11 cellular contexts compared by ENCODE assay signal in the genomic region with DNA sequence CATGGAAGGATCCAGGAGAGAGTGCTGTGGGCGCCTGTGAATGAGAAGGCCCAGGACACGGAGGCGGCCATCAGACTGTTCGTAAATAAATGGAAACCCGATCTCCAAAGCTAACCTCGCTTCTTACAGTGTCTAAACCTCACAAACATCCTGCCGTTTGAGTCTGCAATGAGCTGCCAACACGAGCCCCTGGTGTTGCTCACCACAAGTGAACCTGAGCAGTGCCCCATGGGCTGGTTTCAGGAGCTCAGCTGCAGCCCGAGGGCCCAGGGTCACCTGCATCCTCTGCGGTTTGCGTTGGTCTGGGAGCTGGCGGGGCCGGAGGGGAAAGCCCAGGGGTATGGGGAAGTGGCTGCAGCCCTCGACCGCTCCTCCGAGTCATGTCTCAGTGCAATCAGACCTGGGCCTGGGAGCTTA. TPM values are rescaled to one million over a fixed set of nuclear protein-coding genes. Genes with fewer than 3 reads are reported as not detected.
DNase-seq lines count a peak whose midpoint lies in the region; ATAC-seq and TF ChIP-seq lines count a peak whose summit lies in the region.
"Had no signal": no experiment of that assay in that cellular context is flagged by ENCODE, and none has a peak within 500 bp of the region (broad histone marks: within the 10 kb centered on the region; RNA-seq: fewer than 3 reads in every experiment).

No MANE protein-coding gene starts in this region.

- no peaks in the 10 kb centered on the region for H3K27me3 ChIP-seq in HUES64 (ENCODE audit: insufficient read depth, low read length)
- H3K27me3 ChIP-seq in A673 (replicated peaks; ENCODE audit: insufficient read depth, low read depth, low read length, poor library complexity), result no peaks in the 10 kb centered on the region

- intact Hi-C loops in natural killer cell (cut with micrococcal nuclease), result no loop called here
- intact Hi-C loops in cardiac septum (cut with DNase I), result no loop called here
- intact Hi-C loops in A673 (cut with micrococcal nuclease; ENCODE audit: unreplicated experiment), result no loop called here

- H3K9ac ChIP-seq in HUES64 (ENCODE audit: low read depth, low read length), result 0 out of 2 replicates have a peak overlapping the region, but pooled peaks have one; percentile 19

- H3K4me1 ChIP-seq in HUES64 (ENCODE audit: insufficient read depth, low read length), result no peaks in the 10 kb centered on the region
- H3K4me1 ChIP-seq in A673 (ENCODE audit: insufficient read depth, low read length, poor library complexity, severe bottlenecking), result no peaks in the 10 kb centered on the region
- H3K4me1 ChIP-seq: A549 had no signal

- 83% methylated on average over 16 of the region's 16 CpGs for WGBS in HUES64

- POLR2A ChIA-PET in A673 (lab: Charles Lee; ENCODE audit: low non-redundant PET), result no interaction called here

- no peak overlapping the region for H3K27ac Mint-ChIP-seq in natural killer cell
- no peak overlapping the region for H3K27ac Mint-ChIP-seq in natural killer cell treated with Interleukin-12 subunit alpha and Interleukin-12 subunit beta and Interleukin-15 and Interleukin-18, amount 100 ng/mL, for 72 hours

- H3K27ac ChIP-seq in HUES64 (ENCODE audit: low read depth, low read length) (no peak overlapping the region), A673 (ENCODE audit: low read depth, low read length, poor library complexity, severe bottlenecking) (no peak overlapping the region)
- H3K27ac ChIP-seq: A549, tibial artery had no signal

- peaks cover 10 to 24% of the 10 kb centered on the region in 2 donors for H3K27me3 Mint-ChIP-seq in natural killer cell (ENCODE audit: low read depth in 2 of 2)
- peaks cover 9 to 15% of the 10 kb centered on the region in 2 donors for H3K27me3 Mint-ChIP-seq in natural killer cell treated with Interleukin-12 subunit alpha and Interleukin-12 subunit beta and Interleukin-15 and Interleukin-18, amount 100 ng/mL, for 72 hours

- H3K9me3 Mint-ChIP-seq in natural killer cell, result no peaks in the 10 kb centered on the region
- no peaks in the 10 kb centered on the region for H3K9me3 Mint-ChIP-seq in natural killer cell treated with Interleukin-12 subunit alpha and Interleukin-12 subunit beta and Interleukin-15 and Interleukin-18, amount 100 ng/mL, for 72 hours

- CTCF ChIA-PET in A673 (lab: Charles Lee), result no interaction called here

- H3K4me3 ChIP-seq in HUES64 (ENCODE audit: low read length), result no peak overlapping the region
- no peak overlapping the region for H3K4me3 ChIP-seq in A673 (ENCODE audit: low read depth, low read length, poor library complexity, severe bottlenecking)
- H3K4me3 ChIP-seq: A549, tibial artery had no signal

- no TSS peak for BruUV-seq in A673 (replicated peaks; lab: Mats Ljungman, UMichigan)

- DNase-seq in natural killer cell, result no peak
- no peak for DNase-seq in natural killer cell treated with Interleukin-12 subunit alpha and Interleukin-12 subunit beta and Interleukin-15 and Interleukin-18, amount 100 ng/mL, for 72 hours (ENCODE audit: low spot score)
- peak; percentile 87 for DNase-seq in cardiac septum (ENCODE audit: low spot score)
- no peak for DNase-seq in RKO (ENCODE audit: low spot score)
- no peak for DNase-seq in A673 (ENCODE audit: low spot score)
- DNase-seq in activated CD4-positive, alpha-beta T cell treated with anti-CD3 and anti-CD28 coated beads, Interleukin-2, amount 50 U/mL, for 48 hours, result no peak
- DNase-seq: activated CD8-positive, alpha-beta memory T cell treated with anti-CD3 and anti-CD28 coated beads, Interleukin-2, amount 50 U/mL, for 48 hours; tibial artery had no signal

- no peaks in the 10 kb centered on the region for H3K36me3 Mint-ChIP-seq in natural killer cell
- H3K36me3 Mint-ChIP-seq in natural killer cell treated with Interleukin-12 subunit alpha and Interleukin-12 subunit beta and Interleukin-15 and Interleukin-18, amount 100 ng/mL, for 72 hours, result no peaks in the 10 kb centered on the region

- no peaks in the 10 kb centered on the region for H3K9me3 ChIP-seq in HUES64 (ENCODE audit: insufficient read depth, low read depth, low read length)
- H3K9me3 ChIP-seq in A673 (ENCODE audit: low read depth, low read length, poor library complexity, severe bottlenecking), result no peaks in the 10 kb centered on the region
- H3K9me3 ChIP-seq: A549, tibial artery had no signal

- H3K4me1 Mint-ChIP-seq in natural killer cell, result peaks cover 0 to 8% of the 10 kb centered on the region in 2 donors
- peaks cover 0 to 4% of the 10 kb centered on the region in 2 donors for H3K4me1 Mint-ChIP-seq in natural killer cell treated with Interleukin-12 subunit alpha and Interleukin-12 subunit beta and Interleukin-15 and Interleukin-18, amount 100 ng/mL, for 72 hours (ENCODE audit: low read depth in 2 of 2)

- ATAC-seq in natural killer cell, result peak; percentile 48 to 70 (median 53)
- ATAC-seq in natural killer cell treated with Interleukin-12 subunit alpha and Interleukin-12 subunit beta and Interleukin-15 and Interleukin-18, amount 100 ng/mL, for 72 hours, result no peak
- no peak for ATAC-seq in HG03095 (IDR thresholded peaks at IDR 0.05; ENCODE audit: unreplicated experiment)
- ATAC-seq: A549 had no signal

- no peaks in the 10 kb centered on the region for H3K36me3 ChIP-seq in HUES64 (ENCODE audit: insufficient read depth, low read length)
- no peaks in the 10 kb centered on the region for H3K36me3 ChIP-seq in A673 (ENCODE audit: insufficient read depth, low read length, poor library complexity, severe bottlenecking)
- H3K36me3 ChIP-seq: tibial artery had no signal

- TF ChIP-seq CTCF in natural killer cell (IDR thresholded peaks at IDR 0.05), result no peak
- TF ChIP-seq CTCF in A673 (conservative IDR thresholded peaks at IDR 0.05; ENCODE audit: low read depth, low read length), result no peak

- no peak overlapping the region for H3K4me3 Mint-ChIP-seq in natural killer cell
- no peak overlapping the region for H3K4me3 Mint-ChIP-seq in natural killer cell treated with Interleukin-12 subunit alpha and Interleukin-12 subunit beta and Interleukin-15 and Interleukin-18, amount 100 ng/mL, for 72 hours

RNA-seq across cellular contexts. Expression of a gene that starts 57.9 kb away (rescaled TPM):
- 10 to 100 TPM; 30.9 to 64.1 (median 42.2) TPM for total RNA-seq in natural killer cell
- total RNA-seq in natural killer cell treated with Interleukin-12 subunit alpha and Interleukin-12 subunit beta and Interleukin-15 and Interleukin-18, amount 100 ng/mL, for 72 hours, result 1 to 10 TPM; 3.8 to 4.9 TPM
- polyA plus RNA-seq in HUES64 (2013, experiment 1 of 2), result 21.0 TPM
- polyA plus RNA-seq in HUES64 (2013, experiment 2 of 2), result 21.8 TPM
- total RNA-seq in cardiac septum, result 42.6 TPM
- 50.7 and 54.1 TPM in 2 replicates for total RNA-seq in A673 (2021)

Comparison
In these comparisons a context has a peak if more than half of its experiments do, and no peak if none do; other contexts are left out.
1. ATAC-seq: peak in natural killer cell (3 of 3); none in natural killer cell treated with Interleukin-12 subunit alpha and Interleukin-12 subunit beta and Interleukin-15 and Interleukin-18, amount 100 ng/mL, for 72 hours (0 of 2) and HG03095 (single experiment).